ENCODE assay signal across 2 cellular contexts in genomic region chr3:57962448-57962834, GRCh38.
TF ChIP-seq lines count a peak whose summit lies in the region.

No MANE protein-coding gene starts in this region.

TF ChIP-seq in A549, 52 proteins besides CTCF, POLR2A, EP300 and RAD21:
- TF ChIP-seq MAZ (IDR thresholded peaks at IDR 0.05; ENCODE audit: borderline replicate concordance, low read depth, low read length) (no peak), RFX5 (IDR thresholded peaks at IDR 0.05) (no peak), ESRRA (IDR thresholded peaks at IDR 0.05; ENCODE audit: borderline replicate concordance, low read length) (peak; percentile 90), RARB (CRISPR knock-in tag; IDR thresholded peaks at IDR 0.05) (no peak), SREBF2 (IDR thresholded peaks at IDR 0.05) (no peak)

TF ChIP-seq in H1, 55 proteins besides CTCF, POLR2A, EP300 and RAD21:
- TF ChIP-seq RBBP5 (IDR thresholded peaks at IDR 0.05; ENCODE audit: borderline replicate concordance, low read depth, low read length): no peak
- TF ChIP-seq SIN3A (conservative IDR thresholded peaks at IDR 0.05 in 1 of 2, IDR thresholded peaks at IDR 0.05 in 1 of 2; ENCODE audit: low read depth in 1 of 2, low read length in 2 of 2): no peak
- TF ChIP-seq, protein P1, sequence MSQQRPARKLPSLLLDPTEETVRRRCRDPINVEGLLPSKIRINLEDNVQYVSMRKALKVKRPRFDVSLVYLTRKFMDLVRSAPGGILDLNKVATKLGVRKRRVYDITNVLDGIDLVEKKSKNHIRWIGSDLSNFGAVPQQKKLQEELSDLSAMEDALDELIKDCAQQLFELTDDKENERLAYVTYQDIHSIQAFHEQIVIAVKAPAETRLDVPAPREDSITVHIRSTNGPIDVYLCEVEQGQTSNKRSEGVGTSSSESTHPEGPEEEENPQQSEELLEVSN (IDR thresholded peaks at IDR 0.05): no peak
- no peak for TF ChIP-seq SUZ12 (IDR thresholded peaks at IDR 0.05; ENCODE audit: low read length)
- TF ChIP-seq FOSL1 (IDR thresholded peaks at IDR 0.05; ENCODE audit: insufficient read depth, low read depth, low read length): no peak
TF ChIP-seq in H1: peak in this region for 0.
